8 cellular contexts compared by ENCODE assay signal in genomic region chr1:33256701-33257387, GRCh38. TPM values are rescaled to one million over a fixed set of nuclear protein-coding genes. Genes with fewer than 3 reads are reported as not detected.
A peak's percentile ranks its signal among the peaks of the same experiment; 100 is the strongest.
DNase-seq lines count a peak whose midpoint lies in the region; ATAC-seq and TF ChIP-seq lines count a peak whose summit lies in the region.

No MANE protein-coding gene starts in this region.

- TF ChIP-seq CTCF in GM12865 (IDR thresholded peaks at IDR 0.05; ENCODE audit: insufficient read depth, low read depth, low read length, missing control alignments) (no peak), epithelial cell of proximal tubule (conservative IDR thresholded peaks at IDR 0.05; ENCODE audit: low read depth, low read length) (no peak)

- H3K9ac ChIP-seq in NT2/D1 (ENCODE audit: insufficient read length, low read depth) = peak overlapping the region; percentile 83

- H3K4me3 ChIP-seq in GM12865 (ENCODE audit: low read depth, low read length) (peak overlapping the region; percentile 65), NT2/D1 (ENCODE audit: insufficient read length, low read depth) (peak overlapping the region; percentile 65), epithelial cell of proximal tubule (ENCODE audit: low read depth, low read length) (peak overlapping the region; percentile 77)

- peak overlapping the region; percentile 93 for H3K4me3 Mint-ChIP-seq in stimulated activated effector memory CD8-positive, alpha-beta T cell treated with anti-CD3 and anti-CD28 coated beads, Interleukin-12 subunit alpha, Interleukin-12 subunit beta, amount 100 ng/mL, for 72 hours

- peaks cover 5% of the 10 kb centered on the region; the same call in 1 of the 2 replicates for H3K9me3 ChIP-seq in NT2/D1 (ENCODE audit: insufficient read depth, low read length)

- peaks cover 6% of the 10 kb centered on the region for H3K36me3 Mint-ChIP-seq in stimulated activated effector memory CD8-positive, alpha-beta T cell treated with anti-CD3 and anti-CD28 coated beads, Interleukin-12 subunit alpha, Interleukin-12 subunit beta, amount 100 ng/mL, for 72 hours

- H3K9me3 Mint-ChIP-seq in stimulated activated effector memory CD8-positive, alpha-beta T cell treated with anti-CD3 and anti-CD28 coated beads, Interleukin-12 subunit alpha, Interleukin-12 subunit beta, amount 100 ng/mL, for 72 hours = no peaks in the 10 kb centered on the region

- ATAC-seq in HG03280 (IDR thresholded peaks at IDR 0.05; ENCODE audit: unreplicated experiment) = peak; percentile 41
- ATAC-seq in stimulated activated effector memory CD8-positive, alpha-beta T cell treated with anti-CD3 and anti-CD28 coated beads, Interleukin-12 subunit alpha, Interleukin-12 subunit beta, amount 100 ng/mL, for 72 hours = peak; percentile 72
- no peak for ATAC-seq in GM18858 (IDR thresholded peaks at IDR 0.05; ENCODE audit: unreplicated experiment)

- peaks cover 21% of the 10 kb centered on the region for H3K4me1 ChIP-seq in NT2/D1 (ENCODE audit: insufficient read depth, insufficient read length)

- DNase-seq in GM12865 (ENCODE audit: low read depth) (peak; percentile 75), NT2/D1 (ENCODE audit: low read depth, low spot score) (no peak), activated T-cell treated with anti-CD3 and anti-CD28 coated beads for 4 hours (peak; percentile 33), epithelial cell of proximal tubule (ENCODE audit: low read depth) (peak; percentile 15), mucosa of gallbladder (ENCODE audit: low spot score) (peak; percentile 76)
- peak; percentile 15 to 70 for DNase-seq in stimulated activated effector memory CD8-positive, alpha-beta T cell treated with anti-CD3 and anti-CD28 coated beads, Interleukin-12 subunit alpha, Interleukin-12 subunit beta, amount 100 ng/mL, for 72 hours (ENCODE audit: low spot score in 2 of 2)

- peak overlapping the region; percentile 97 for H3K27ac Mint-ChIP-seq in stimulated activated effector memory CD8-positive, alpha-beta T cell treated with anti-CD3 and anti-CD28 coated beads, Interleukin-12 subunit alpha, Interleukin-12 subunit beta, amount 100 ng/mL, for 72 hours

- H3K4me1 Mint-ChIP-seq in stimulated activated effector memory CD8-positive, alpha-beta T cell treated with anti-CD3 and anti-CD28 coated beads, Interleukin-12 subunit alpha, Interleukin-12 subunit beta, amount 100 ng/mL, for 72 hours = peaks cover 31% of the 10 kb centered on the region

- H3K27me3 ChIP-seq in NT2/D1 (ENCODE audit: insufficient read depth, insufficient read length) = peaks cover 9% of the 10 kb centered on the region

- peaks cover 22% of the 10 kb centered on the region for H3K36me3 ChIP-seq in NT2/D1 (ENCODE audit: insufficient read depth, insufficient read length, low read length)

RNA-seq across cellular contexts. Expression of gene ZNF362, which starts 0.6 kb away (rescaled TPM):
- 10.8 and 17.6 TPM in 2 replicates for total RNA-seq in epithelial cell of proximal tubule
- 39.9 TPM for total RNA-seq in mucosa of gallbladder
